Comparison of ENCODE assay signal across 25 cellular contexts in genomic region chr11:119617343-119617713, GRCh38.
DNase-seq lines count a peak whose midpoint lies in the region; FAIRE-seq and TF ChIP-seq lines count a peak whose summit lies in the region.
"Had no signal": no experiment of that assay in that cellular context is flagged by ENCODE, and none has a peak within 500 bp of the region (broad histone marks: within the 10 kb centered on the region; RNA-seq: fewer than 3 reads in every experiment).

No MANE protein-coding gene starts in this region.

- no peak for TF ChIP-seq CTCF in endodermal cell (conservative IDR thresholded peaks at IDR 0.05)
- no peak for TF ChIP-seq CTCF in neural progenitor cell (IDR thresholded peaks at IDR 0.05)

- POLR2A ChIA-PET in activated CD4-positive, alpha-beta T cell treated with anti-CD3 and anti-CD28 coated beads, Interleukin-2, amount 10 ng/mL, durations not matched to agents 7 days and 5 days (lab: Charles Lee): no interaction called here

- no peaks in the 10 kb centered on the region for H3K36me3 ChIP-seq in BLaER1 treated with 17β-estradiol and CSF1 and Interleukin-3, amounts not matched to agents 10 nM and 100 nM
- H3K36me3 ChIP-seq in endodermal cell (ENCODE audit: control insufficient read depth, insufficient read depth, low read length): no peaks in the 10 kb centered on the region
- H3K36me3 ChIP-seq in neural progenitor cell: no peaks in the 10 kb centered on the region
- H3K36me3 ChIP-seq: lower lobe of right lung, neutrophil, Peyer's patch, prostate gland, upper lobe of right lung had no signal

- no peaks in the 10 kb centered on the region for H3K79me2 ChIP-seq in neural progenitor cell (ENCODE audit: low read depth)

- peaks cover 9% of the 10 kb centered on the region for H3F3A ChIP-seq in neural progenitor cell (ENCODE audit: low read depth)

- DNase-seq in NCI-H69 (lab: John Stamatoyannopoulos, UW) (peak; percentile 28), endodermal cell (no peak), neural progenitor cell (ENCODE audit: low spot score) (no peak), H54 (ENCODE audit: insufficient read length, low spot score) (no peak), SHP77 (lab: John Stamatoyannopoulos, UW) (no peak), superior temporal gyrus (ENCODE audit: extremely low spot score) (no peak)
- DNase-seq in activated CD4-positive, alpha-beta T cell treated with anti-CD3 and anti-CD28 coated beads, Interleukin-2, amount 10 ng/mL, durations not matched to agents 7 days and 5 days: no peak
- DNase-seq: activated CD4-positive, alpha-beta T cell treated with anti-CD3 and anti-CD28 coated beads for 1 hour; activated CD8-positive, alpha-beta memory T cell treated with anti-CD3 and anti-CD28 coated beads for 24 hours; activated gamma-delta T cell treated with Interleukin-2 at 50 U/mL for 16 hours; activated T-cell treated with anti-CD3 and anti-CD28 coated beads, Interleukin-2, amount 50 U/mL, for 1 hour; cortex of kidney; EL; glutamatergic neuron; KG1; kidney; lower lobe of right lung; T-cell; upper lobe of right lung had no signal

- H3K4me3 ChIP-seq in BLaER1 treated with 17β-estradiol and CSF1 and Interleukin-3, amounts not matched to agents 10 nM and 100 nM: no peak overlapping the region
- H3K4me3 ChIP-seq in endodermal cell (ENCODE audit: low read length) (no peak overlapping the region), neural progenitor cell (no peak overlapping the region)
- H3K4me3 ChIP-seq: lower lobe of right lung, Peyer's patch, prostate gland, upper lobe of right lung had no signal

- FAIRE-seq in H54 (lab: Jason Lieb, UNC): no peak
- FAIRE-seq: endometrium, kidney, TTC549 had no signal

- H2AFZ ChIP-seq in neural progenitor cell (replicated peaks): no peak overlapping the region

- 80 to 90% methylated on average over 12 to 13 of the region's 13 CpGs for WGBS in endodermal cell (ENCODE audit: insufficient coverage in 1 of 2, insufficient read length in 1 of 2), 2 experiments

- H3K9ac ChIP-seq in BLaER1 treated with 17β-estradiol and CSF1 and Interleukin-3, amounts not matched to agents 10 nM and 100 nM: peak overlapping the region in 2 of 11 experiments; percentile 44 to 54; a peak in 2 of 22 replicates
- no peak overlapping the region for H3K9ac ChIP-seq in endodermal cell (ENCODE audit: extremely low read depth, low read length, poor library complexity, severe bottlenecking)
- H3K9ac ChIP-seq in neural progenitor cell: no peak overlapping the region

- no peak for TF ChIP-seq POLR2A in H54 (IDR thresholded peaks at IDR 0.05; ENCODE audit: low read depth, low read length)

- H4K20me1 ChIP-seq in BLaER1 treated with 17β-estradiol and CSF1 and Interleukin-3, amounts not matched to agents 10 nM and 100 nM: no peaks in the 10 kb centered on the region
- peaks cover 5% of the 10 kb centered on the region for H4K20me1 ChIP-seq in neural progenitor cell (ENCODE audit: low read depth)

- peak overlapping the region; percentile 50 to 89 (median 70) for H3K4me2 ChIP-seq in BLaER1 treated with 17β-estradiol and CSF1 and Interleukin-3, amounts not matched to agents 10 nM and 100 nM
- H3K4me2 ChIP-seq in neural progenitor cell: peak overlapping the region; percentile 12

- peaks cover 51% of the 10 kb centered on the region for H3K4me1 Mint-ChIP-seq in endodermal cell
- peaks cover 48% of the 10 kb centered on the region for H3K4me1 Mint-ChIP-seq in neural progenitor cell
- peaks cover 2% of the 10 kb centered on the region for H3K4me1 Mint-ChIP-seq in activated CD4-positive, alpha-beta T cell treated with anti-CD3 and anti-CD28 coated beads, Interleukin-2, amount 10 ng/mL, durations not matched to agents 7 days and 5 days

- CTCF ChIA-PET in activated CD4-positive, alpha-beta T cell treated with anti-CD3 and anti-CD28 coated beads, Interleukin-2, amount 10 ng/mL, durations not matched to agents 7 days and 5 days (lab: Charles Lee): interaction anchor here (0.7 kb wide), 1 partner anchor 14 kb away, joined by 3 read pairs; no protein-coding TSS in a partner anchor

- H3K27ac ChIP-seq in BLaER1 treated with 17β-estradiol and CSF1 and Interleukin-3, amounts not matched to agents 10 nM and 100 nM: peak overlapping the region in 10 of 11 experiments; percentile 21 to 81 (median 64); a peak in 13 of 22 replicates
- H3K27ac ChIP-seq in endodermal cell (ENCODE audit: low read depth, low read length) (no peak overlapping the region), neural progenitor cell (no peak overlapping the region)
- H3K27ac ChIP-seq: lower lobe of right lung, neutrophil, Peyer's patch, prostate gland, upper lobe of right lung had no signal

- H3K27ac Mint-ChIP-seq in endodermal cell (peak overlapping the region; percentile 69), neural progenitor cell (peak overlapping the region; percentile 85)
- H3K27ac Mint-ChIP-seq in activated CD4-positive, alpha-beta T cell treated with anti-CD3 and anti-CD28 coated beads, Interleukin-2, amount 10 ng/mL, durations not matched to agents 7 days and 5 days: no peak overlapping the region
- H3K27ac Mint-ChIP-seq: T-cell had no signal

- peaks cover 51 to 69% (median 61%) of the 10 kb centered on the region in 10 experiments for H3K4me1 ChIP-seq in BLaER1 treated with 17β-estradiol and CSF1 and Interleukin-3, amounts not matched to agents 10 nM and 100 nM
- H3K4me1 ChIP-seq in endodermal cell (ENCODE audit: control insufficient read depth, insufficient read depth, low read length) (peaks cover 30% of the 10 kb centered on the region), neural progenitor cell (peaks cover 24% of the 10 kb centered on the region)
- H3K4me1 ChIP-seq: Peyer's patch, prostate gland had no signal

- H3K4me3 Mint-ChIP-seq in endodermal cell: peak overlapping the region; percentile 22
- H3K4me3 Mint-ChIP-seq in neural progenitor cell: no peak overlapping the region
- H3K4me3 Mint-ChIP-seq in activated CD4-positive, alpha-beta T cell treated with anti-CD3 and anti-CD28 coated beads, Interleukin-2, amount 10 ng/mL, durations not matched to agents 7 days and 5 days: no peak overlapping the region
- H3K4me3 Mint-ChIP-seq: T-cell had no signal

- H3K36me3 Mint-ChIP-seq in endodermal cell (ENCODE audit: low read depth) (no peaks in the 10 kb centered on the region), neural progenitor cell (no peaks in the 10 kb centered on the region)
- no peaks in the 10 kb centered on the region for H3K36me3 Mint-ChIP-seq in activated CD4-positive, alpha-beta T cell treated with anti-CD3 and anti-CD28 coated beads, Interleukin-2, amount 10 ng/mL, durations not matched to agents 7 days and 5 days (ENCODE audit: low read depth)
- H3K36me3 Mint-ChIP-seq: T-cell had no signal

- H3K27me3 Mint-ChIP-seq in endodermal cell (ENCODE audit: insufficient read depth): peaks cover 7% of the 10 kb centered on the region
- peaks cover 9% of the 10 kb centered on the region for H3K27me3 Mint-ChIP-seq in neural progenitor cell (ENCODE audit: insufficient read depth, low read depth)
- peaks cover 5% of the 10 kb centered on the region for H3K27me3 Mint-ChIP-seq in activated CD4-positive, alpha-beta T cell treated with anti-CD3 and anti-CD28 coated beads, Interleukin-2, amount 10 ng/mL, durations not matched to agents 7 days and 5 days

- H3K9me3 Mint-ChIP-seq in endodermal cell: no peaks in the 10 kb centered on the region
- H3K9me3 Mint-ChIP-seq in neural progenitor cell: peaks cover 4% of the 10 kb centered on the region
- H3K9me3 Mint-ChIP-seq in activated CD4-positive, alpha-beta T cell treated with anti-CD3 and anti-CD28 coated beads, Interleukin-2, amount 10 ng/mL, durations not matched to agents 7 days and 5 days: no peaks in the 10 kb centered on the region
- H3K9me3 Mint-ChIP-seq: T-cell had no signal

- no peaks in the 10 kb centered on the region for H3K27me3 ChIP-seq in BLaER1 treated with 17β-estradiol and CSF1 and Interleukin-3, amounts not matched to agents 10 nM and 100 nM
- H3K27me3 ChIP-seq in endodermal cell (ENCODE audit: control insufficient read depth, insufficient read depth, low read length, poor library complexity, severe bottlenecking): no peaks in the 10 kb centered on the region
- peaks cover 5% of the 10 kb centered on the region for H3K27me3 ChIP-seq in neural progenitor cell
- H3K27me3 ChIP-seq: neutrophil, Peyer's patch, upper lobe of right lung had no signal

- peaks cover 0 to 16% (median 3%) of the 10 kb centered on the region in 11 experiments; a peak in 7 of 22 replicates for H3K9me3 ChIP-seq in BLaER1 treated with 17β-estradiol and CSF1 and Interleukin-3, amounts not matched to agents 10 nM and 100 nM (replicated peaks in 1 of 11)
- H3K9me3 ChIP-seq in endodermal cell (ENCODE audit: control insufficient read depth, low read length) (no peaks in the 10 kb centered on the region), neural progenitor cell (ENCODE audit: low read depth) (no peaks in the 10 kb centered on the region)
- H3K9me3 ChIP-seq: lower lobe of right lung, neutrophil, Peyer's patch, prostate gland, upper lobe of right lung had no signal

Comparison
In these comparisons a context has a peak if more than half of its experiments do, and no peak if none do; other contexts are left out.
1. H3K27ac ChIP-seq: peak in BLaER1 treated with 17β-estradiol and CSF1 and Interleukin-3, amounts not matched to agents 10 nM and 100 nM (10 of 11); none in endodermal cell (single experiment) and neural progenitor cell (single experiment).